Comparison of ENCODE assay signal across 23 cellular contexts in the genomic region with DNA sequence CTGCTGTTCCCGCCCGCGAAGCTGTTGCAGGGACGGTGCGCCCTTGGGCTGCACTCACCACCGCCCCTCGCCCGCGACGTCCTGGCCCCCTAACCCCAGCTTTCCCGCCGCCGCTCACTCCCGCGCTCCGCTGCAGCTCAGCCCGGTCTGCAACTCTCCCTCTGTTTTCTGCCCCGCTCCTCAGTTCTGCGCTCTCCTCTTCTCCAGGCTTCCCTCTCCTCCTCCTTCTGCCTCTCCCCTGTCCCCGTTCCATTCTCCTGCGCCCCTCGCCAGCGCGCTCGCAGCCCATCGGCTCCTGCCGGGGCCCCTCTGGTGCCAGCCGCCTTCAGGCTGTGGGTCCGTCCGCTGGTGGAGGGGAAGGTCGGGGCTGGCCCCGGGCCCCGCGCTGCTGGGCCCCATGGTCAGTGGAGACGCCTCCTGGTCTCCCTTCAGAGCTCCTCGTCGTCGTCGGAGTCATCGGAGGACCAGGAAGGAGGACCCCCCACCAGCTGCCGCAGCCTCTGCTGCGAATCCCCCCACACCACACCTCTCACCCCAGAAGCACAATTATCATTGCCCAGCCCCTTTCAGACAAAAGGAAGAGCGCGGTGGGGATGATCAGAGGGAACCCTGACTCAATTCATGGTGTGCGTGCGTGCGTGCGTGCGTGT.
A peak's percentile ranks its signal among the peaks of the same experiment; 100 is the strongest.
DNase-seq lines count a peak whose midpoint lies in the region; FAIRE-seq and TF ChIP-seq lines count a peak whose summit lies in the region.
"Had no signal": no experiment of that assay in that cellular context is flagged by ENCODE, and none has a peak within 500 bp of the region (broad histone marks: within the 10 kb centered on the region; RNA-seq: fewer than 3 reads in every experiment).

No MANE protein-coding gene starts in this region.

- H3K4ac ChIP-seq in H1 (replicated peaks; ENCODE audit: insufficient read length, low read depth, low read length) = no peak overlapping the region

- H3K79me2 ChIP-seq in H1 (ENCODE audit: control insufficient read depth in 1 of 2, insufficient read depth in 2 of 2, low read length in 2 of 2) = no peaks in the 10 kb centered on the region

- no peaks in the 10 kb centered on the region for H3K79me1 ChIP-seq in H1 (ENCODE audit: low read depth, low read length)

- H3K4me1 Mint-ChIP-seq in osteocyte (ENCODE audit: unreplicated experiment) = no peaks in the 10 kb centered on the region
- no peaks in the 10 kb centered on the region for H3K4me1 Mint-ChIP-seq in activated CD4-positive, alpha-beta memory T cell treated with anti-CD3 and anti-CD28 coated beads for 36 hours (ENCODE audit: low read depth)
- H3K4me1 Mint-ChIP-seq: CD4-positive, CD25-positive, alpha-beta regulatory T cell had no signal

- TF ChIP-seq POLR2A in H1 (IDR thresholded peaks at IDR 0.05; ENCODE audit: control extremely low read depth in 1 of 2, low read depth in 2 of 2, low read length in 2 of 2) = no peak

- H2BK5ac ChIP-seq in H1 (ENCODE audit: low read depth, low read length) = peak overlapping the region; percentile 24; the same call in 1 of the 2 replicates

- TF ChIP-seq EP300 in H1 (IDR thresholded peaks at IDR 0.05; ENCODE audit: borderline replicate concordance in 1 of 2, low read depth in 2 of 2, low read length in 2 of 2) = no peak

- H2BK20ac ChIP-seq in H1 (ENCODE audit: low read length) = no peak overlapping the region

- no peak overlapping the region for H3K23ac ChIP-seq in H1 (ENCODE audit: insufficient read length)

- no peak overlapping the region for H2AK5ac ChIP-seq in H1 (ENCODE audit: low read depth, low read length)

- H3K4me2 ChIP-seq in H1 (ENCODE audit: insufficient read depth in 1 of 2, low read depth in 2 of 2, low read length in 2 of 2) = peak overlapping the region; percentile 73 to 91
- H3K4me2 ChIP-seq: A549 had no signal

- 1% methylated on average over 48 of the region's 49 CpGs; no CpG with 5 or more reads in 1 of the 2 experiments for whole genome bisulfite sequencing in H1 (ENCODE audit: extremely low coverage in 1 of 2, insufficient coverage in 1 of 2, insufficient read length in 1 of 2, insufficient replicate concordance in 2 of 2, low coverage in 1 of 2, low lambda C conversion rate in 2 of 2, missing lambda C conversion rate in 1 of 2), 2 experiments

- H3K23me2 ChIP-seq in H1 (ENCODE audit: low read depth, low read length) = peaks cover 12% of the 10 kb centered on the region; the same call in 1 of the 2 replicates

- H4K8ac ChIP-seq in H1 (ENCODE audit: extremely low read depth, insufficient read depth, low read length) = no peak overlapping the region; the same call in none of the 2 replicates

- no peaks in the 10 kb centered on the region for H3K9me3 ChIP-seq in H1 (ENCODE audit: insufficient read depth in 2 of 2, low read depth in 1 of 2, low read length in 1 of 2)
- H3K9me3 ChIP-seq: A549, spleen, tibial nerve had no signal

- no peak overlapping the region for H3K56ac ChIP-seq in H1 (replicated peaks; ENCODE audit: insufficient read length, low read depth, low read length)

- no peak overlapping the region for H4K5ac ChIP-seq in H1 (ENCODE audit: insufficient read length, low read depth, low read length)

- no peak overlapping the region for H4K91ac ChIP-seq in H1 (replicated peaks; ENCODE audit: insufficient read length, low read length)

- TF ChIP-seq CTCF in H1 (IDR thresholded peaks at IDR 0.05; ENCODE audit: control extremely low read depth in 1 of 3, insufficient read depth in 1 of 3, low read depth in 1 of 3, low read length in 3 of 3) = no peak
- no peak for TF ChIP-seq CTCF in osteocyte (IDR thresholded peaks at IDR 0.05)
- no peak for TF ChIP-seq CTCF in GM20000 (IDR thresholded peaks at IDR 0.05; ENCODE audit: extremely low read depth, missing control alignments)

- peak overlapping the region; percentile 18 to 62 (median 46) for H3K4me3 ChIP-seq in H1 (ENCODE audit: extremely low read depth in 1 of 4, insufficient read depth in 2 of 4, low read depth in 3 of 4, low read length in 4 of 4)
- H3K4me3 ChIP-seq: A549, tibial nerve had no signal

- intact Hi-C loops in activated CD4-positive, alpha-beta memory T cell treated with anti-CD3 and anti-CD28 coated beads for 36 hours (cut with micrococcal nuclease) = loop anchor here (10.0 kb wide), 1 partner anchor 218 kb away; no protein-coding TSS in a partner anchor

- H3K36me3 ChIP-seq in H1 (ENCODE audit: control insufficient read depth in 2 of 4, insufficient read depth in 4 of 4, low read length in 3 of 4) = no peaks in the 10 kb centered on the region
- H3K36me3 ChIP-seq: spleen, tibial nerve had no signal

- peak; percentile 42 for DNase-seq in AG08396 (ENCODE audit: low spot score)
- DNase-seq in H1 (ENCODE audit: low read depth in 1 of 2, low spot score in 2 of 2) = peak; percentile 33 to 81
- peak; percentile 87 for DNase-seq in iPS-NIHi11 (ENCODE audit: low spot score)
- DNase-seq in osteocyte (ENCODE audit: extremely low spot score, unreplicated experiment) = peak; percentile 82
- DNase-seq in GM20000 (ENCODE audit: low spot score) = no peak
- no peak for DNase-seq in SK-N-DZ (ENCODE audit: low spot score)
- DNase-seq in activated CD4-positive, alpha-beta memory T cell treated with anti-CD3 and anti-CD28 coated beads for 36 hours = no peak
- DNase-seq in NOMO-1 treated with DMSO at 0.1 percent for 48 hours (lab: John Stamatoyannopoulos, UW; ENCODE audit: unreplicated experiment) = no peak
- DNase-seq: activated CD4-positive, alpha-beta T cell treated with anti-CD3 and anti-CD28 coated beads, Interleukin-2, amount 50 U/mL, for 1 hour; activated T-cell treated with anti-CD3 and anti-CD28 coated beads, Interleukin-2, amount 50 U/mL, for 24 hours; CD4-positive, CD25-positive, alpha-beta regulatory T cell; DMS79; effector CD4-positive, alpha-beta T cell; KBM-7; NCI-H1048; NCI-H2107; NCI-H69; spleen had no signal

- H3K36me3 Mint-ChIP-seq in osteocyte (ENCODE audit: unreplicated experiment) = no peaks in the 10 kb centered on the region
- no peaks in the 10 kb centered on the region for H3K36me3 Mint-ChIP-seq in activated CD4-positive, alpha-beta memory T cell treated with anti-CD3 and anti-CD28 coated beads for 36 hours
- H3K36me3 Mint-ChIP-seq: activated naive CD8-positive, alpha-beta T cell; CD4-positive, CD25-positive, alpha-beta regulatory T cell had no signal

- H2AFZ ChIP-seq in H1 (ENCODE audit: low read length) = no peak overlapping the region

- no peak for FAIRE-seq in H1 (lab: Jason Lieb, UNC)
- FAIRE-seq: A549, keratinocyte, RCC 7860 had no signal

- peak overlapping the region; percentile 60; the same call in 1 of the 2 replicates for H2BK12ac ChIP-seq in H1 (ENCODE audit: low read depth, low read length)

- H2BK15ac ChIP-seq in H1 (ENCODE audit: low read length) = no peak overlapping the region

- POLR2A ChIA-PET in H1 (lab: Charles Lee; ENCODE audit: partially characterized antibody) = interaction anchor here (0.7 to 2.7 kb wide), 3 partner anchors 10 to 223 kb away, joined by 3 to 9 read pairs (median 4); partner anchors contain the start of gene FOXF1
- POLR2A ChIA-PET in activated CD4-positive, alpha-beta memory T cell treated with anti-CD3 and anti-CD28 coated beads for 36 hours (lab: Charles Lee) = no interaction called here

- H3K14ac ChIP-seq in H1 (ENCODE audit: insufficient read length) = no peak overlapping the region

- no peak overlapping the region for H3K9ac ChIP-seq in H1 (replicated peaks in 1 of 4; ENCODE audit: extremely low read depth in 1 of 4, low read depth in 3 of 4, low read length in 3 of 4)

- TF ChIP-seq RAD21 in H1 (IDR thresholded peaks at IDR 0.05 in 1 of 2, conservative IDR thresholded peaks at IDR 0.05 in 1 of 2; ENCODE audit: low read depth in 2 of 2, low read length in 2 of 2) = peak in 1 of 2 experiments; percentile 23; a peak in 2 of 4 replicates

- 0 out of 2 replicates have a peak overlapping the region, but pooled peaks have one; percentile 51 for H3K18ac ChIP-seq in H1 (ENCODE audit: extremely low read depth, low read length)

- H4K20me1 ChIP-seq in H1 (replicated peaks in 1 of 2; ENCODE audit: control insufficient read depth in 1 of 2, insufficient read depth in 2 of 2, low read length in 2 of 2) = no peaks in the 10 kb centered on the region

- H3K4me3 Mint-ChIP-seq in osteocyte (ENCODE audit: unreplicated experiment) = no peak overlapping the region
- no peak overlapping the region for H3K4me3 Mint-ChIP-seq in activated CD4-positive, alpha-beta memory T cell treated with anti-CD3 and anti-CD28 coated beads for 36 hours
- H3K4me3 Mint-ChIP-seq: activated naive CD8-positive, alpha-beta T cell; activated T-cell treated with anti-CD3 and anti-CD28 coated beads, Interleukin-2, amount 50 U/mL, for 24 hours; CD4-positive, CD25-positive, alpha-beta regulatory T cell had no signal

- H3K27ac Mint-ChIP-seq in osteocyte (ENCODE audit: unreplicated experiment) = no peak overlapping the region
- no peak overlapping the region for H3K27ac Mint-ChIP-seq in activated CD4-positive, alpha-beta memory T cell treated with anti-CD3 and anti-CD28 coated beads for 36 hours
- H3K27ac Mint-ChIP-seq: activated naive CD8-positive, alpha-beta T cell; activated T-cell treated with anti-CD3 and anti-CD28 coated beads, Interleukin-2, amount 50 U/mL, for 24 hours; CD4-positive, CD25-positive, alpha-beta regulatory T cell had no signal

- CTCF ChIA-PET in H1 (lab: Charles Lee; ENCODE audit: partially characterized antibody) = interaction anchor here (1.2 to 1.3 kb wide), 2 partner anchors 11 to 230 kb away, joined by 3 read pairs; no protein-coding TSS in a partner anchor
- CTCF ChIA-PET in activated CD4-positive, alpha-beta memory T cell treated with anti-CD3 and anti-CD28 coated beads for 36 hours (lab: Charles Lee) = interaction anchor here (0.6 kb wide), 1 partner anchor 242 kb away, joined by 3 read pairs; no protein-coding TSS in a partner anchor

- H3K27me3 ChIP-seq in H1 (replicated peaks in 1 of 4; ENCODE audit: control insufficient read depth in 3 of 4, extremely low read depth in 1 of 4, insufficient read depth in 3 of 4, low read length in 3 of 4) = peaks cover 45 to 82% (median 76%) of the 10 kb centered on the region in 4 experiments

- peaks cover 6 to 32% (median 17%) of the 10 kb centered on the region in 4 experiments for H3K4me1 ChIP-seq in H1 (replicated peaks in 1 of 4; ENCODE audit: control insufficient read depth in 3 of 4, insufficient read depth in 4 of 4, low read length in 3 of 4)
- H3K4me1 ChIP-seq: A549 had no signal

- no peaks in the 10 kb centered on the region for H3K9me3 Mint-ChIP-seq in osteocyte (ENCODE audit: unreplicated experiment)
- no peaks in the 10 kb centered on the region for H3K9me3 Mint-ChIP-seq in activated CD4-positive, alpha-beta memory T cell treated with anti-CD3 and anti-CD28 coated beads for 36 hours
- H3K9me3 Mint-ChIP-seq: activated T-cell treated with anti-CD3 and anti-CD28 coated beads, Interleukin-2, amount 50 U/mL, for 24 hours had no signal

- H2BK120ac ChIP-seq in H1 (replicated peaks; ENCODE audit: low read depth, low read length) = no peak overlapping the region

- peaks cover 71% of the 10 kb centered on the region for H3K27me3 Mint-ChIP-seq in osteocyte (ENCODE audit: unreplicated experiment)
- H3K27me3 Mint-ChIP-seq in activated CD4-positive, alpha-beta memory T cell treated with anti-CD3 and anti-CD28 coated beads for 36 hours = peaks cover 54% of the 10 kb centered on the region

- no peak overlapping the region for H3K27ac ChIP-seq in H1 (ENCODE audit: low read depth, low read length)
- H3K27ac ChIP-seq: A549, spleen, tibial nerve had no signal

Comparison
In these comparisons a context has a peak if more than half of its experiments do, and no peak if none do; other contexts are left out.
1. DNase-seq: peak in AG08396 (single experiment), H1 (2 of 2), iPS-NIHi11 (single experiment) and osteocyte (single experiment); none in GM20000 (single experiment), SK-N-DZ (single experiment), activated CD4-positive, alpha-beta memory T cell treated with anti-CD3 and anti-CD28 coated beads for 36 hours (single experiment) and NOMO-1 treated with DMSO at 0.1 percent for 48 hours (single experiment).